1 cellular context compared by ENCODE assay signal in the genomic region with DNA sequence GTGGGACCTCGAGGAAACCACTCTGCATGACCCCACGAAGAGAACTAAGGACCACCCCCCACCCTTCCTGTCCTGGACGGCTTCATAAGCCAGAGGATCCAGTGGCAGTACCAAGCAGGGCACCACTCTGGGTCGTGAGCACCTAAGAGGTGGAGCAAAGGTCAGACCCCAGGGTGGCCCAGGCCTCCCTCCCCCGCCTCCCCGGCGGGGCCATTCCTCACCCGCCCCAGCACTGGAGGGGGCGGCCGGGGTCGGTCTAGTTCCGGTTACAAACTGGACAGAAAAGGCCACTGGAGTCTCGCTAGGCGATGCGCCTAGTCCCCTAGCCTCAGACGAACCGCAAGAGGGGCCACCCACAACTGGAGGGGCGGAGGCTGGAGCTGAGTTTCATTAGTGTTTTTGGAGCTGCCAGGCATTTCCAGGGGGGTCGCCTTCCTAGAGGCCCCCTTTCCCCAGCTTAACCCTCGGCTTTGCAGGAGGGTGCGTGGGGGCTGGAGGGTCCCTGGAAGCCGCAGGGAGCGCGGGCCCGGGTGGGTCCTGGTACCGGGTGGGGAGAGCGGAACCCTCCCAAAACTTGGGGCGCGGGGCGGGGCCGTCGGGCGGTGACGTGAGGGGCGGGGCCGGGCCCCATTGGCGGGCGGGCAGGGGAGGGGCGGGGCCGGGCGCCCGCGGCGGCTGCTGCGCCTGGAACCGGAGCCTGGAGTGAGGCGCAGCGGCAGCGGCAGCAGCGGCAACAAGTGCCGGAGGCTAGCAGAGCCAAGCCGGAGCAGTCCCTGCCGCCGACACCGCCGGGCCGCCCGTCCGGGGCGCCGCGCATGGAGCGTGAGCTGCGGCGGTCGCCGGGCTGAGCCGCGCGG.
A peak's percentile ranks its signal among the peaks of the same experiment; 100 is the strongest.
TF ChIP-seq lines count a peak whose summit lies in the region.

B3GNT2 (plus strand) TSS at position 695 of the 857 bp plus-strand sequence. CDS start 26,106 bp downstream, outside the sequence.

TF ChIP-seq in H1, 55 proteins besides CTCF, POLR2A, EP300 and RAD21:
- TF ChIP-seq CHD1 (IDR thresholded peaks at IDR 0.05; ENCODE audit: low read depth, low read length) (no peak), TAF7 (optimal IDR thresholded peaks at IDR 0.05; ENCODE audit: borderline replicate concordance, low read depth, low read length) (peak; percentile 55), KDM5A (IDR thresholded peaks at IDR 0.05; ENCODE audit: low read length) (no peak), SIN3A (conservative IDR thresholded peaks at IDR 0.05 in 1 of 2, IDR thresholded peaks at IDR 0.05 in 1 of 2; ENCODE audit: low read depth in 1 of 2, low read length in 2 of 2) (no peak), SP4 (IDR thresholded peaks at IDR 0.05; ENCODE audit: low read length) (peak; percentile 2; the same call in 1 of the 2 replicates), TCF12 (IDR thresholded peaks at IDR 0.05; ENCODE audit: low read depth, low read length) (no peak), TAF1 (IDR thresholded peaks at IDR 0.05; ENCODE audit: low read depth, low read length) (peak; percentile 66; the same call in 1 of the 2 replicates), POLR2AphosphoS5 (IDR thresholded peaks at IDR 0.05; ENCODE audit: low read depth, low read length) (peak; percentile 36), YY1 (IDR thresholded peaks at IDR 0.05; ENCODE audit: low read depth, low read length) (no peak), BCL11A (IDR thresholded peaks at IDR 0.05; ENCODE audit: low read depth in 2 of 2, low read length in 2 of 2) (no peak), RBBP5 (IDR thresholded peaks at IDR 0.05; ENCODE audit: borderline replicate concordance, low read depth, low read length) (0 out of 2 replicates have a peak, but pooled peaks have one; percentile 80), PHF8 (conservative IDR thresholded peaks at IDR 0.05; ENCODE audit: low read depth, low read length) (peak; percentile 60), ASH2L (IDR thresholded peaks at IDR 0.05; ENCODE audit: low read length) (peak; percentile 7), CBX5 (IDR thresholded peaks at IDR 0.05; ENCODE audit: low read depth, low read length) (no peak), KDM1A (IDR thresholded peaks at IDR 0.05; ENCODE audit: borderline replicate concordance, low read length) (no peak), KDM4A (IDR thresholded peaks at IDR 0.05; ENCODE audit: low read depth, low read length, severe bottlenecking) (peak; percentile 60), SAP30 (IDR thresholded peaks at IDR 0.05; ENCODE audit: insufficient read depth, insufficient replicate concordance, low read length) (no peak), TBP (IDR thresholded peaks at IDR 0.05; ENCODE audit: low read depth, low read length) (peak; percentile 58; the same call in 1 of the 2 replicates)
